In genomic region chr1:30761312-30762151, GRCh38 we compare ENCODE assay signal across 1 cellular context.
TF ChIP-seq lines count a peak whose summit lies in the region.

No MANE protein-coding gene starts in this region.

TF ChIP-seq in GM12878, 131 proteins besides CTCF, POLR2A, EP300 and RAD21 (continued from another document):
- TF ChIP-seq, protein P1, sequence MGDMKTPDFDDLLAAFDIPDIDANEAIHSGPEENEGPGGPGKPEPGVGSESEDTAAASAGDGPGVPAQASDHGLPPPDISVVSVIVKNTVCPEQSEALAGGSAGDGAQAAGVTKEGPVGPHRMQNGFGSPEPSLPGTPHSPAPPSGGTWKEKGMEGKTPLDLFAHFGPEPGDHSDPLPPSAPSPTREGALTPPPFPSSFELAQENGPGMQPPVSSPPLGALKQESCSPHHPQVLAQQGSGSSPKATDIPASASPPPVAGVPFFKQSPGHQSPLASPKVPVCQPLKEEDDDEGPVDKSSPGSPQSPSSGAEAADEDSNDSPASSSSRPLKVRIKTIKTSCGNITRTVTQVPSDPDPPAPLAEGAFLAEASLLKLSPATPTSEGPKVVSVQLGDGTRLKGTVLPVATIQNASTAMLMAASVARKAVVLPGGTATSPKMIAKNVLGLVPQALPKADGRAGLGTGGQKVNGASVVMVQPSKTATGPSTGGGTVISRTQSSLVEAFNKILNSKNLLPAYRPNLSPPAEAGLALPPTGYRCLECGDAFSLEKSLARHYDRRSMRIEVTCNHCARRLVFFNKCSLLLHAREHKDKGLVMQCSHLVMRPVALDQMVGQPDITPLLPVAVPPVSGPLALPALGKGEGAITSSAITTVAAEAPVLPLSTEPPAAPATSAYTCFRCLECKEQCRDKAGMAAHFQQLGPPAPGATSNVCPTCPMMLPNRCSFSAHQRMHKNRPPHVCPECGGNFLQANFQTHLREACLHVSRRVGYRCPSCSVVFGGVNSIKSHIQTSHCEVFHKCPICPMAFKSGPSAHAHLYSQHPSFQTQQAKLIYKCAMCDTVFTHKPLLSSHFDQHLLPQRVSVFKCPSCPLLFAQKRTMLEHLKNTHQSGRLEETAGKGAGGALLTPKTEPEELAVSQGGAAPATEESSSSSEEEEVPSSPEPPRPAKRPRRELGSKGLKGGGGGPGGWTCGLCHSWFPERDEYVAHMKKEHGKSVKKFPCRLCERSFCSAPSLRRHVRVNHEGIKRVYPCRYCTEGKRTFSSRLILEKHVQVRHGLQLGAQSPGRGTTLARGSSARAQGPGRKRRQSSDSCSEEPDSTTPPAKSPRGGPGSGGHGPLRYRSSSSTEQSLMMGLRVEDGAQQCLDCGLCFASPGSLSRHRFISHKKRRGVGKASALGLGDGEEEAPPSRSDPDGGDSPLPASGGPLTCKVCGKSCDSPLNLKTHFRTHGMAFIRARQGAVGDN (IDR thresholded peaks at IDR 0.05), result 0 out of 2 replicates have a peak, but pooled peaks have one; percentile 54
- TF ChIP-seq, protein P2, sequence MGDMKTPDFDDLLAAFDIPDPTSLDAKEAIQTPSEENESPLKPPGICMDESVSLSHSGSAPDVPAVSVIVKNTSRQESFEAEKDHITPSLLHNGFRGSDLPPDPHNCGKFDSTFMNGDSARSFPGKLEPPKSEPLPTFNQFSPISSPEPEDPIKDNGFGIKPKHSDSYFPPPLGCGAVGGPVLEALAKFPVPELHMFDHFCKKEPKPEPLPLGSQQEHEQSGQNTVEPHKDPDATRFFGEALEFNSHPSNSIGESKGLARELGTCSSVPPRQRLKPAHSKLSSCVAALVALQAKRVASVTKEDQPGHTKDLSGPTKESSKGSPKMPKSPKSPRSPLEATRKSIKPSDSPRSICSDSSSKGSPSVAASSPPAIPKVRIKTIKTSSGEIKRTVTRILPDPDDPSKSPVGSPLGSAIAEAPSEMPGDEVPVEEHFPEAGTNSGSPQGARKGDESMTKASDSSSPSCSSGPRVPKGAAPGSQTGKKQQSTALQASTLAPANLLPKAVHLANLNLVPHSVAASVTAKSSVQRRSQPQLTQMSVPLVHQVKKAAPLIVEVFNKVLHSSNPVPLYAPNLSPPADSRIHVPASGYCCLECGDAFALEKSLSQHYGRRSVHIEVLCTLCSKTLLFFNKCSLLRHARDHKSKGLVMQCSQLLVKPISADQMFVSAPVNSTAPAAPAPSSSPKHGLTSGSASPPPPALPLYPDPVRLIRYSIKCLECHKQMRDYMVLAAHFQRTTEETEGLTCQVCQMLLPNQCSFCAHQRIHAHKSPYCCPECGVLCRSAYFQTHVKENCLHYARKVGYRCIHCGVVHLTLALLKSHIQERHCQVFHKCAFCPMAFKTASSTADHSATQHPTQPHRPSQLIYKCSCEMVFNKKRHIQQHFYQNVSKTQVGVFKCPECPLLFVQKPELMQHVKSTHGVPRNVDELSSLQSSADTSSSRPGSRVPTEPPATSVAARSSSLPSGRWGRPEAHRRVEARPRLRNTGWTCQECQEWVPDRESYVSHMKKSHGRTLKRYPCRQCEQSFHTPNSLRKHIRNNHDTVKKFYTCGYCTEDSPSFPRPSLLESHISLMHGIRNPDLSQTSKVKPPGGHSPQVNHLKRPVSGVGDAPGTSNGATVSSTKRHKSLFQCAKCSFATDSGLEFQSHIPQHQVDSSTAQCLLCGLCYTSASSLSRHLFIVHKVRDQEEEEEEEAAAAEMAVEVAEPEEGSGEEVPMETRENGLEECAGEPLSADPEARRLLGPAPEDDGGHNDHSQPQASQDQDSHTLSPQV (IDR thresholded peaks at IDR 0.05), result peak; percentile 27; the same call in 1 of the 2 replicates
- TF ChIP-seq BMI1 (IDR thresholded peaks at IDR 0.05; ENCODE audit: borderline replicate concordance) (no peak), YY1 (IDR thresholded peaks at IDR 0.05; ENCODE audit: low read depth, low read length) (0 out of 2 replicates have a peak, but pooled peaks have one; percentile 11), TBL1XR1 (IDR thresholded peaks at IDR 0.05; ENCODE audit: low read depth, low read length) (0 out of 2 replicates have a peak, but pooled peaks have one; percentile 6), NR2F1 (conservative IDR thresholded peaks at IDR 0.05) (peak; percentile 70; the same call in 1 of the 2 replicates), BCL3 (IDR thresholded peaks at IDR 0.05; ENCODE audit: borderline replicate concordance, insufficient read depth, low read depth, low read length, poor library complexity, severe bottlenecking) (no peak), SMARCA5 (IDR thresholded peaks at IDR 0.05) (peak; percentile 21; the same call in 1 of the 2 replicates), SPI1 (IDR thresholded peaks at IDR 0.05; ENCODE audit: borderline replicate concordance, insufficient read depth, low read depth, low read length) (no peak), ASH2L (IDR thresholded peaks at IDR 0.05; ENCODE audit: borderline replicate concordance, low read depth) (no peak), ZNF207 (IDR thresholded peaks at IDR 0.05; ENCODE audit: borderline replicate concordance) (no peak), PAX5 (IDR thresholded peaks at IDR 0.05; ENCODE audit: borderline replicate concordance, low read depth, low read length) (0 out of 2 replicates have a peak, but pooled peaks have one; percentile 6)
- TF ChIP-seq, protein P3, sequence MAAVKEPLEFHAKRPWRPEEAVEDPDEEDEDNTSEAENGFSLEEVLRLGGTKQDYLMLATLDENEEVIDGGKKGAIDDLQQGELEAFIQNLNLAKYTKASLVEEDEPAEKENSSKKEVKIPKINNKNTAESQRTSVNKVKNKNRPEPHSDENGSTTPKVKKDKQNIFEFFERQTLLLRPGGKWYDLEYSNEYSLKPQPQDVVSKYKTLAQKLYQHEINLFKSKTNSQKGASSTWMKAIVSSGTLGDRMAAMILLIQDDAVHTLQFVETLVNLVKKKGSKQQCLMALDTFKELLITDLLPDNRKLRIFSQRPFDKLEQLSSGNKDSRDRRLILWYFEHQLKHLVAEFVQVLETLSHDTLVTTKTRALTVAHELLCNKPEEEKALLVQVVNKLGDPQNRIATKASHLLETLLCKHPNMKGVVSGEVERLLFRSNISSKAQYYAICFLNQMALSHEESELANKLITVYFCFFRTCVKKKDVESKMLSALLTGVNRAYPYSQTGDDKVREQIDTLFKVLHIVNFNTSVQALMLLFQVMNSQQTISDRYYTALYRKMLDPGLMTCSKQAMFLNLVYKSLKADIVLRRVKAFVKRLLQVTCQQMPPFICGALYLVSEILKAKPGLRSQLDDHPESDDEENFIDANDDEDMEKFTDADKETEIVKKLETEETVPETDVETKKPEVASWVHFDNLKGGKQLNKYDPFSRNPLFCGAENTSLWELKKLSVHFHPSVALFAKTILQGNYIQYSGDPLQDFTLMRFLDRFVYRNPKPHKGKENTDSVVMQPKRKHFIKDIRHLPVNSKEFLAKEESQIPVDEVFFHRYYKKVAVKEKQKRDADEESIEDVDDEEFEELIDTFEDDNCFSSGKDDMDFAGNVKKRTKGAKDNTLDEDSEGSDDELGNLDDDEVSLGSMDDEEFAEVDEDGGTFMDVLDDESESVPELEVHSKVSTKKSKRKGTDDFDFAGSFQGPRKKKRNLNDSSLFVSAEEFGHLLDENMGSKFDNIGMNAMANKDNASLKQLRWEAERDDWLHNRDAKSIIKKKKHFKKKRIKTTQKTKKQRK (IDR thresholded peaks at IDR 0.05; ENCODE audit: low read depth, low read length), result no peak
TF ChIP-seq in GM12878: peak in this region for 11.
